8 cellular contexts compared by ENCODE assay signal in genomic region chr22:31080848-31081649, GRCh38. TPM values are rescaled to one million over a fixed set of nuclear protein-coding genes. Genes with fewer than 3 reads are reported as not detected.
DNase-seq lines count a peak whose midpoint lies in the region; ATAC-seq and TF ChIP-seq lines count a peak whose summit lies in the region.

Gene SMTN, plus strand, starts transcription at chr22:31081318. Its CDS starts 1,941 bp downstream, at chr22:31083259.

- H3K36me3 ChIP-seq in H7 (replicated peaks; ENCODE audit: control insufficient read depth, insufficient read depth, low read length) (no peaks in the 10 kb centered on the region), MG63 (peaks cover 24% of the 10 kb centered on the region), SK-N-MC (ENCODE audit: insufficient read depth, low read length) (no peaks in the 10 kb centered on the region), gastroesophageal sphincter (no peaks in the 10 kb centered on the region)

- peak in 1 of 4 experiments; percentile 18 for TF ChIP-seq CTCF in gastroesophageal sphincter (IDR thresholded peaks at IDR 0.05)

- peak; percentile 99 for TF ChIP-seq POLR2A in gastroesophageal sphincter (IDR thresholded peaks at IDR 0.05)

- peaks cover 44% of the 10 kb centered on the region for H3K4me1 Mint-ChIP-seq in activated naive CD4-positive, alpha-beta T cell treated with anti-CD3 and anti-CD28 coated beads, Interleukin-2, amount 10 ng/mL, durations not matched to agents 7 days and 5 days

- peaks cover 0 to 59% (median 33%) of the 10 kb centered on the region in 3 donors for H3K4me1 ChIP-seq in gastroesophageal sphincter

- no peaks in the 10 kb centered on the region for H3K9me3 ChIP-seq in MG63
- no peaks in the 10 kb centered on the region for H3K9me3 ChIP-seq in SK-N-MC (ENCODE audit: low read depth, low read length)
- H3K9me3 ChIP-seq in gastroesophageal sphincter = no peaks in the 10 kb centered on the region

- no CpG with 5 or more reads among the region's 63 CpGs for WGBS in gastroesophageal sphincter (ENCODE audit: low coverage in 1 of 2), 2 donors

- peak within 1 kb of the TSS; percentile 74 for H3K27ac Mint-ChIP-seq in activated naive CD4-positive, alpha-beta T cell treated with anti-CD3 and anti-CD28 coated beads, Interleukin-2, amount 10 ng/mL, durations not matched to agents 7 days and 5 days

- peak within 1 kb of the TSS; percentile 71 for H3K4me3 ChIP-seq in H7 (ENCODE audit: insufficient read depth, low read depth, low read length)
- peak within 1 kb of the TSS; percentile 63 for H3K4me3 ChIP-seq in MG63
- peak within 1 kb of the TSS; percentile 86 for H3K4me3 ChIP-seq in SK-N-MC
- peak within 1 kb of the TSS; percentile 76 to 89 for H3K4me3 ChIP-seq in gastroesophageal sphincter

- TF ChIP-seq EP300 in gastroesophageal sphincter (IDR thresholded peaks at IDR 0.05) = no peak

- H3K9me3 Mint-ChIP-seq in activated naive CD4-positive, alpha-beta T cell treated with anti-CD3 and anti-CD28 coated beads, Interleukin-2, amount 10 ng/mL, durations not matched to agents 7 days and 5 days = no peaks in the 10 kb centered on the region

- no peak within 1 kb of the TSS for H3K27ac ChIP-seq in SK-N-MC
- peak within 1 kb of the TSS; percentile 89 to 100 (median 98) for H3K27ac ChIP-seq in gastroesophageal sphincter

- peaks cover 18% of the 10 kb centered on the region for H3K27me3 Mint-ChIP-seq in activated naive CD4-positive, alpha-beta T cell treated with anti-CD3 and anti-CD28 coated beads, Interleukin-2, amount 10 ng/mL, durations not matched to agents 7 days and 5 days

- DNase-seq in ELR (ENCODE audit: low read depth) = peak; percentile 94
- DNase-seq in H7 = peak; percentile 99
- DNase-seq in MG63 = peak; percentile 89
- peak; percentile 12 for DNase-seq in SK-N-MC (ENCODE audit: low read depth, low spot score)
- peak; percentile 94 for DNase-seq in activated naive CD4-positive, alpha-beta T cell treated with anti-CD3 and anti-CD28 coated beads, Interleukin-2, amount 10 ng/mL, durations not matched to agents 7 days and 5 days
- DNase-seq in nucleus accumbens (lab: John Stamatoyannopoulos, UW) = peak in 51 of 56 donors; percentile 24 to 90 (median 67)
- DNase-seq in superior temporal gyrus (ENCODE audit: extremely low spot score) = peak; percentile 71

- H3K9ac ChIP-seq in SK-N-MC (ENCODE audit: insufficient read length) = peak within 1 kb of the TSS; percentile 83

- H3K4me3 Mint-ChIP-seq in activated naive CD4-positive, alpha-beta T cell treated with anti-CD3 and anti-CD28 coated beads, Interleukin-2, amount 10 ng/mL, durations not matched to agents 7 days and 5 days = peak within 1 kb of the TSS; percentile 89

- H3K27me3 ChIP-seq in H7 (ENCODE audit: control insufficient read depth, insufficient read depth, low read length) (peaks cover 2% of the 10 kb centered on the region), MG63 (no peaks in the 10 kb centered on the region), gastroesophageal sphincter (no peaks in the 10 kb centered on the region)

- ATAC-seq in gastroesophageal sphincter = peak; percentile 87

- peaks cover 2% of the 10 kb centered on the region for H3K36me3 Mint-ChIP-seq in activated naive CD4-positive, alpha-beta T cell treated with anti-CD3 and anti-CD28 coated beads, Interleukin-2, amount 10 ng/mL, durations not matched to agents 7 days and 5 days

- CTCF ChIA-PET in activated naive CD4-positive, alpha-beta T cell treated with anti-CD3 and anti-CD28 coated beads, Interleukin-2, amount 10 ng/mL, durations not matched to agents 7 days and 5 days (lab: Charles Lee) = interaction anchor here (0.6 to 3.7 kb wide), 3 partner anchors 134 to 318 kb away, joined by 3 to 22 read pairs (median 3); no protein-coding TSS in a partner anchor

RNA-seq across cellular contexts. Expression of gene SMTN, which starts in this region (rescaled TPM):
- total RNA-seq in H7 (2014; rRNA removed; shearing (Covaris generic)) = 10.7 and 21.0 TPM in 2 replicates
- 26.0 and 37.7 TPM in 2 replicates for total RNA-seq in MG63 (2014; rRNA removed; shearing (Covaris generic); ENCODE audit: low replicate concordance)
- total RNA-seq in gastroesophageal sphincter = 1,000 to 10,000 TPM in 2 of 4 donors, 100 to 1,000 TPM in 2; 900 to 1,687 (median 1,274) TPM

Comparison
In these comparisons a context has a peak if more than half of its experiments do, and no peak if none do; other contexts are left out.
1. RNA of gene SMTN (total RNA-seq): 900 to 1,687 TPM in gastroesophageal sphincter; 26.0 to 37.7 TPM in MG63 and 10.7 to 21.0 TPM in H7; every median in the first group is over 10 times any median in the second.
2. DNase-seq: peak in every context shown above with its lines; median percentile 99 in H7; 94 in ELR; 94 in activated naive CD4-positive, alpha-beta T cell treated with anti-CD3 and anti-CD28 coated beads, Interleukin-2, amount 10 ng/mL, durations not matched to agents 7 days and 5 days; 89 in MG63; 71 in superior temporal gyrus; 67 in nucleus accumbens; 12 in SK-N-MC.
3. Peak in every context shown above with its lines, with median percentiles within 50 percentile points of each other: H3K4me3 ChIP-seq.